11 cellular contexts compared by ENCODE assay signal in the genomic region with DNA sequence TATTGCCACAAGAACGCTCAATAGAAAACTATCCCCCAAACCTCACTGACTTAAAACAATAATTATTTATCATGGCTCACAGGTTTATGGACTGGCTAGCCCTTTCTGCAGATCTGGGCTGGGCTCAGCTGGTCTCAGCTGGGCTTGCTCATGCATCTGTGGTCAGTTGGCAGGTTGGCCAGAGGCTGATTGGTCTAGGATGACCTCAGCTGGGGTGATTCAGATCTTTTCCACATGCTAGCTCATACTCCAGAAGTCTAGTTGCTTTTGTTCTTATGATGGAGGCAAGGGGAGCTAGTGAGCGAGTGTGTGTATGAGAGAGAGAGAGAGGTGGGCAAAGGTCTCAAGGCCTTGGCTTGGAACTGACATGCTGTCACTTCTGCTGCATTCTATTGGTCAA.
DNase-seq lines count a peak whose midpoint lies in the region; ATAC-seq, FAIRE-seq and TF ChIP-seq lines count a peak whose summit lies in the region.
"Had no signal": no experiment of that assay in that cellular context is flagged by ENCODE, and none has a peak within 500 bp of the region (broad histone marks: within the 10 kb centered on the region; RNA-seq: fewer than 3 reads in every experiment).

No MANE protein-coding gene starts in this region.

- no peaks in the 10 kb centered on the region for H3K36me3 ChIP-seq in WERI-Rb-1

- no peak overlapping the region for H3K27ac Mint-ChIP-seq in natural killer cell
- H3K27ac Mint-ChIP-seq: activated naive CD4-positive, alpha-beta T cell treated with anti-CD3 and anti-CD28 coated beads, Interleukin-2, amount 10 ng/mL, durations not matched to agents 7 days and 5 days had no signal

- H3K9me3 Mint-ChIP-seq in natural killer cell: no peaks in the 10 kb centered on the region
- H3K9me3 Mint-ChIP-seq: activated naive CD4-positive, alpha-beta T cell treated with anti-CD3 and anti-CD28 coated beads, Interleukin-2, amount 10 ng/mL, durations not matched to agents 7 days and 5 days had no signal

- intact Hi-C loops in natural killer cell (cut with micrococcal nuclease): no loop called here

- H3K4me1 Mint-ChIP-seq in natural killer cell: peaks cover 0 to 6% of the 10 kb centered on the region in 2 donors

- no peaks in the 10 kb centered on the region for H3K27me3 ChIP-seq in WERI-Rb-1 (ENCODE audit: insufficient read depth, low read depth, severe bottlenecking)

- ATAC-seq in omental fat pad (ENCODE audit: low FRiP score): peak; percentile 62
- ATAC-seq in natural killer cell: no peak
- no peak for ATAC-seq in HG02840 (IDR thresholded peaks at IDR 0.05; ENCODE audit: low FRiP score, unreplicated experiment)

- H3K36me3 Mint-ChIP-seq in natural killer cell: no peaks in the 10 kb centered on the region
- H3K36me3 Mint-ChIP-seq: activated naive CD4-positive, alpha-beta T cell treated with anti-CD3 and anti-CD28 coated beads, Interleukin-2, amount 10 ng/mL, durations not matched to agents 7 days and 5 days had no signal

- DNase-seq in Ammon's horn (ENCODE audit: low spot score) (peak; percentile 95), WERI-Rb-1 (peak; percentile 45), foreskin melanocyte (peak; percentile 40), omental fat pad (ENCODE audit: low spot score) (no peak), GM19239 (ENCODE audit: insufficient read length, low spot score) (no peak), SKM-1 (lab: John Stamatoyannopoulos, UW; ENCODE audit: unreplicated experiment) (no peak), natural killer cell (no peak)
- DNase-seq: activated CD4-positive, CD25-positive, alpha-beta regulatory T cell; activated naive CD4-positive, alpha-beta T cell treated with anti-CD3 and anti-CD28 coated beads, Interleukin-2, amount 10 ng/mL, durations not matched to agents 7 days and 5 days; Caco-2 had no signal

- peak overlapping the region; percentile 22; the same call in 1 of the 2 replicates for H3K4me3 ChIP-seq in WERI-Rb-1 (ENCODE audit: low read depth, low read length)

- H3K27me3 Mint-ChIP-seq in natural killer cell (ENCODE audit: low read depth in 2 of 2): peaks cover 2 to 23% of the 10 kb centered on the region in 2 donors

- no peak for FAIRE-seq in GM19239 (lab: Jason Lieb, UNC)

- H3K4me3 Mint-ChIP-seq in natural killer cell: no peak overlapping the region
- H3K4me3 Mint-ChIP-seq: activated naive CD4-positive, alpha-beta T cell treated with anti-CD3 and anti-CD28 coated beads, Interleukin-2, amount 10 ng/mL, durations not matched to agents 7 days and 5 days had no signal

- TF ChIP-seq CTCF in WERI-Rb-1 (IDR thresholded peaks at IDR 0.05; ENCODE audit: low read depth, low read length): no peak
- TF ChIP-seq CTCF in omental fat pad (IDR thresholded peaks at IDR 0.05): no peak
- TF ChIP-seq CTCF in natural killer cell (IDR thresholded peaks at IDR 0.05): no peak

- peak overlapping the region; percentile 79 for H3K27ac ChIP-seq in WERI-Rb-1

- H3K9me3 ChIP-seq in WERI-Rb-1 (ENCODE audit: severe bottlenecking): no peaks in the 10 kb centered on the region
- H3K9me3 ChIP-seq: Caco-2 had no signal

Comparison
In these comparisons a context has a peak if more than half of its experiments do, and no peak if none do; other contexts are left out.
1. DNase-seq: peak in Ammon's horn (single experiment), WERI-Rb-1 (single experiment) and foreskin melanocyte (single experiment); none in omental fat pad (single experiment), GM19239 (single experiment), SKM-1 (single experiment) and natural killer cell (single experiment).